27 cellular contexts compared by ENCODE assay signal in the genomic region with DNA sequence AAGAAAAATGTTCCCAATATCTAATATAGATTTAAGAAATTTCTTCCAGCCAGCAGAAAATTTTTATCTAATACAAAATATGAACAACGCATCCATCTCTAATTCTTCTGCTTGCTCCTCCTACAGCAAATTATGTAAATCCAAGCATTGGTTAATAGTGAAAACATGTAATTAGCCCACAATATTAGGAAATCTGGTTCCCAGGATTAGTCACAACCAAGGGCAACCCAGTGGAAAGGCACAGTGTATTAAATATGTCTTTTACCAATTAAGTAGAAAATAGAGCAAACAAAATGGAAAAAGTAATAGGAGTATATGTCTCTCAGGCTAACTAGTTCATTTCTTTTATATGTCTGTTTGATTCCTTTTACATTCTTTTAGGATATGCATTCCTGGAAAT.
"Had no signal": no experiment of that assay in that cellular context is flagged by ENCODE, and none has a peak within 500 bp of the region (broad histone marks: within the 10 kb centered on the region; RNA-seq: fewer than 3 reads in every experiment).

No MANE protein-coding gene starts in this region.

- ATAC-seq: K562 had no signal

- H3K4me3 ChIP-seq: K562, SJSA1, SK-N-MC had no signal

- DNase-seq: Kasumi-1, MM.1S, NCI-H1092, NCI-H1105 treated with DMSO at 0.1 percent for 48 hours, NCI-H1417 treated with DMSO at 0.1 percent for 48 hours, NCI-H146, NCI-H1694 treated with DMSO at 0.1 percent for 48 hours, NCI-H1930, NCI-H2081, NCI-H2107, NCI-H226, NCI-H446, NCI-H510A, NCI-H524 treated with DMSO at 0.1 percent for 48 hours, NCI-H69, NCI-H774, Right ventricle myocardium superior, RPMI8226, SIG-M5 had no signal

- H3K4me3 Mint-ChIP-seq: IgD-negative memory B cell had no signal

- H3K27me3 Mint-ChIP-seq: IgD-negative memory B cell had no signal

- H3K36me3 ChIP-seq: SJSA1 had no signal

- H3K4me1 ChIP-seq: SJSA1 had no signal

- H3K4me1 Mint-ChIP-seq: IgD-negative memory B cell had no signal

- H3K9me3 ChIP-seq: SJSA1 had no signal

- H3K27me3 ChIP-seq: SJSA1 had no signal

- H3K27ac ChIP-seq: HL-60, KMS-11, SJSA1, SK-N-MC had no signal

- H3K36me3 Mint-ChIP-seq: IgD-negative memory B cell had no signal

- H3K4me2 ChIP-seq: KMS-11 had no signal

- H3K27ac Mint-ChIP-seq: IgD-negative memory B cell had no signal

- H3K9ac ChIP-seq: KMS-11 had no signal

- FAIRE-seq: HTR-8/SVneo, K562, RCC 7860 had no signal
